ENCODE assay signal across 25 cellular contexts in genomic region chr14:52235866-52236510, GRCh38. TPM values are rescaled to one million over a fixed set of nuclear protein-coding genes. Genes with fewer than 3 reads are reported as not detected.
"Had no signal": no experiment of that assay in that cellular context is flagged by ENCODE, and none has a peak within 500 bp of the region (broad histone marks: within the 10 kb centered on the region; RNA-seq: fewer than 3 reads in every experiment).

No MANE protein-coding gene starts in this region.

- H3K4me3 ChIP-seq: coronary artery, heart left ventricle, suprapubic skin, tibial nerve had no signal

- ATAC-seq: heart left ventricle; left cardiac atrium; stimulated activated naive CD8-positive, alpha-beta T cell treated with anti-CD3 and anti-CD28 coated beads, Interleukin-15, Interleukin-2, amounts not matched to agents 100 U/mL and 50 U/mL, for 24 hours; T-cell had no signal

- H3K9me3 Mint-ChIP-seq: activated naive CD8-positive, alpha-beta T cell treated with anti-CD3 and anti-CD28 coated beads, Interleukin-2, amount 10 ng/mL, durations not matched to agents 7 days and 5 days; neural crest cell; T-cell; T-helper 2 cell treated with Interferon-gamma antibody and Interleukin-4, amounts not matched to agents 5 μg/mL and 100 μg/mL, for 36 hours had no signal

- DNase-seq: activated CD4-positive, alpha-beta T cell treated with anti-CD3 and anti-CD28 coated beads for 1 hour; activated gamma-delta T cell treated with Interleukin-2 at 50 U/mL for 16 hours; activated naive CD8-positive, alpha-beta T cell treated with anti-CD3 and anti-CD28 coated beads, Interleukin-2, amount 10 ng/mL, durations not matched to agents 7 days and 5 days; activated T-cell treated with anti-CD3 and anti-CD28 coated beads, Interleukin-2, amount 50 U/mL, for 1 hour; amygdala; cerebellar nuclear complex; heart left ventricle; islet precursor cell; left cardiac atrium; mesenchymal stem cell; naive B cell; retina; stimulated activated CD4-positive, alpha-beta T cell treated with anti-CD3 and anti-CD28 coated beads, Interleukin-4, amount 100 ng/mL, for 1 hour; stimulated activated naive CD8-positive, alpha-beta T cell treated with anti-CD3 and anti-CD28 coated beads, Interleukin-15, Interleukin-2, amounts not matched to agents 100 U/mL and 50 U/mL, for 24 hours; T-cell had no signal

- H3K27ac Mint-ChIP-seq: activated naive CD8-positive, alpha-beta T cell treated with anti-CD3 and anti-CD28 coated beads, Interleukin-2, amount 10 ng/mL, durations not matched to agents 7 days and 5 days; progenitor cell of endocrine pancreas; T-cell; T-helper 2 cell treated with Interferon-gamma antibody and Interleukin-4, amounts not matched to agents 5 μg/mL and 100 μg/mL, for 36 hours had no signal

- H3K4me1 ChIP-seq: heart left ventricle, suprapubic skin, tibial nerve had no signal

- H3K4me1 Mint-ChIP-seq: neural crest cell had no signal

- H3K4me3 Mint-ChIP-seq: activated naive CD8-positive, alpha-beta T cell treated with anti-CD3 and anti-CD28 coated beads, Interleukin-2, amount 10 ng/mL, durations not matched to agents 7 days and 5 days; neural crest cell; T-cell; T-helper 2 cell treated with Interferon-gamma antibody and Interleukin-4, amounts not matched to agents 5 μg/mL and 100 μg/mL, for 36 hours had no signal

- H3K36me3 Mint-ChIP-seq: T-cell had no signal

- H3K27me3 ChIP-seq: tibial nerve had no signal

- H3K36me3 ChIP-seq: heart left ventricle, suprapubic skin, tibial nerve had no signal

- H3K27ac ChIP-seq: coronary artery, heart left ventricle, suprapubic skin, tibial nerve, VCaP had no signal

- H3K9me3 ChIP-seq: heart left ventricle, suprapubic skin, tibial nerve had no signal

RNA-seq across cellular contexts. Expression of gene PTGDR, which starts 31.5 kb away (rescaled TPM):
- total RNA-seq: epithelial cell of proximal tubule, fibroblast of villous mesenchyme, neural crest cell, osteocyte, progenitor cell of endocrine pancreas had no signal
